Comparison of ENCODE assay signal across 8 cellular contexts in genomic region chr19:49157445-49158224, GRCh38. TPM values are rescaled to one million over a fixed set of nuclear protein-coding genes. Genes with fewer than 3 reads are reported as not detected.
DNase-seq lines count a peak whose midpoint lies in the region; ATAC-seq and TF ChIP-seq lines count a peak whose summit lies in the region.

Gene TRPM4, plus strand, starts transcription at chr19:49157792. Its CDS starts 75 bp downstream, at chr19:49157867.

- H3K9me3 Mint-ChIP-seq in osteocyte (ENCODE audit: unreplicated experiment) = peaks cover 3% of the 10 kb centered on the region

- H3K9me3 ChIP-seq in BLaER1 (no peaks in the 10 kb centered on the region), Peyer's patch (no peaks in the 10 kb centered on the region), cardiac muscle cell (ENCODE audit: low read depth) (no peaks in the 10 kb centered on the region), vagina (no peaks in the 10 kb centered on the region)

- H3K4me2 ChIP-seq in BLaER1 = peak within 1 kb of the TSS; percentile 92

- H3K4me3 Mint-ChIP-seq in osteocyte (ENCODE audit: unreplicated experiment) = peak within 1 kb of the TSS; percentile 86

- H3K36me3 ChIP-seq in BLaER1 (no peaks in the 10 kb centered on the region), Peyer's patch (no peaks in the 10 kb centered on the region), cardiac muscle cell (peaks cover 3% of the 10 kb centered on the region), vagina (no peaks in the 10 kb centered on the region)

- H3K27ac ChIP-seq in BLaER1 = peak within 1 kb of the TSS; percentile 55
- peak within 1 kb of the TSS; percentile 63 to 96 (median 91) for H3K27ac ChIP-seq in Peyer's patch
- peak within 1 kb of the TSS; percentile 88 for H3K27ac ChIP-seq in cardiac muscle cell
- peak within 1 kb of the TSS; percentile 91 for H3K27ac ChIP-seq in vagina

- H3K27me3 Mint-ChIP-seq in osteocyte (ENCODE audit: unreplicated experiment) = peaks cover 2% of the 10 kb centered on the region

- DNase-seq in HuH-7 (ENCODE audit: low spot score) = peak; percentile 93
- DNase-seq in Peyer's patch = peak; percentile 42 to 96 (median 93)
- DNase-seq in amniotic epithelial cell (ENCODE audit: low read depth) = peak; percentile 57
- peak; percentile 82 to 96 for DNase-seq in cardiac muscle cell (ENCODE audit: low read depth in 1 of 2, low spot score in 1 of 2)
- peak; percentile 95 for DNase-seq in osteocyte (ENCODE audit: extremely low spot score, unreplicated experiment)
- DNase-seq in vagina (ENCODE audit: extremely low spot score in 2 of 2) = no peak

- intact Hi-C loops in vagina (cut with DNase I) = no loop called here

- no peaks in the 10 kb centered on the region for H3K27me3 ChIP-seq in BLaER1
- no peaks in the 10 kb centered on the region for H3K27me3 ChIP-seq in Peyer's patch
- H3K27me3 ChIP-seq in cardiac muscle cell = no peaks in the 10 kb centered on the region
- H3K27me3 ChIP-seq in vagina = no peaks in the 10 kb centered on the region

- peaks cover 13% of the 10 kb centered on the region for H3K4me1 Mint-ChIP-seq in osteocyte (ENCODE audit: unreplicated experiment)

- no peaks in the 10 kb centered on the region for H4K20me1 ChIP-seq in BLaER1

- TF ChIP-seq CTCF in Peyer's patch (IDR thresholded peaks at IDR 0.05) = no peak
- no peak for TF ChIP-seq CTCF in cardiac muscle cell (IDR thresholded peaks at IDR 0.05; ENCODE audit: low read depth, low read length)
- TF ChIP-seq CTCF in osteocyte (IDR thresholded peaks at IDR 0.05) = no peak
- no peak for TF ChIP-seq CTCF in vagina (IDR thresholded peaks at IDR 0.05)

- peaks cover 8% of the 10 kb centered on the region for H3K36me3 Mint-ChIP-seq in osteocyte (ENCODE audit: unreplicated experiment)

- peaks cover 78% of the 10 kb centered on the region for H3K4me1 ChIP-seq in BLaER1
- H3K4me1 ChIP-seq in Peyer's patch = peaks cover 0 to 17% (median 0%) of the 10 kb centered on the region in 4 donors
- H3K4me1 ChIP-seq in cardiac muscle cell (ENCODE audit: low read depth) = peaks cover 25% of the 10 kb centered on the region
- peaks cover 21% of the 10 kb centered on the region for H3K4me1 ChIP-seq in vagina

- ATAC-seq in HG03196 (IDR thresholded peaks at IDR 0.05; ENCODE audit: unreplicated experiment) = no peak

- H3K9ac ChIP-seq in BLaER1 = peak within 1 kb of the TSS; percentile 77

- peak within 1 kb of the TSS; percentile 81 for H3K4me3 ChIP-seq in BLaER1
- peak within 1 kb of the TSS; percentile 39 to 93 (median 62) for H3K4me3 ChIP-seq in Peyer's patch
- H3K4me3 ChIP-seq in cardiac muscle cell = peak within 1 kb of the TSS; percentile 67
- H3K4me3 ChIP-seq in vagina = peak within 1 kb of the TSS; percentile 70 to 90

- TF ChIP-seq POLR2A in Peyer's patch (IDR thresholded peaks at IDR 0.05) = peak; percentile 92 to 93
- peak in 1 of 2 donors; percentile 24 for TF ChIP-seq POLR2A in vagina (IDR thresholded peaks at IDR 0.05)

- peak within 1 kb of the TSS; percentile 87 for H3K27ac Mint-ChIP-seq in osteocyte (ENCODE audit: unreplicated experiment)

RNA-seq across cellular contexts. Expression of gene TRPM4, which starts in this region (rescaled TPM):
- 100 to 1,000 TPM; 228 to 419 (median 258) TPM for total RNA-seq in Peyer's patch
- 51.3 and 106 TPM in 2 replicates for total RNA-seq in cardiac muscle cell
- polyA plus RNA-seq in cardiac muscle cell = 74.2 and 119 TPM in 2 replicates
- 28.5 and 28.7 TPM in 2 replicates for total RNA-seq in osteocyte
- 22.8 TPM for total RNA-seq in vagina

Comparison
In these comparisons a context has a peak if more than half of its experiments do, and no peak if none do; other contexts are left out.
1. DNase-seq: peak in HuH-7 (single experiment), Peyer's patch (3 of 3), amniotic epithelial cell (single experiment), cardiac muscle cell (2 of 2) and osteocyte (single experiment); none in vagina (0 of 2).
2. Peak in every context shown above with its lines, with median percentiles within 50 percentile points of each other: H3K27ac ChIP-seq and H3K4me3 ChIP-seq.